Comparison of ENCODE assay signal across 8 cellular contexts in genomic region chr14:30558675-30559555, GRCh38. TPM values are rescaled to one million over a fixed set of nuclear protein-coding genes. Genes with fewer than 3 reads are reported as not detected.
DNase-seq lines count a peak whose midpoint lies in the region; ATAC-seq and TF ChIP-seq lines count a peak whose summit lies in the region.

Gene G2E3, plus strand, starts transcription at chr14:30559158. Its CDS starts 21,922 bp downstream, at chr14:30581080.

- intact Hi-C loops in activated CD4-positive, alpha-beta T cell treated with anti-CD3 and anti-CD28 coated beads, Interleukin-2, amount 10 ng/mL, durations not matched to agents 24 days and 14 days (cut with micrococcal nuclease), result loop anchor here (1.0 to 10.0 kb wide), 4 partner anchors 63 to 1646 kb away; partner anchors contain the start of genes AP4S1, DTD2, RNU6-7 and RNU6-8

- H3K36me3 Mint-ChIP-seq in activated CD4-positive, alpha-beta T cell treated with anti-CD3 and anti-CD28 coated beads, Interleukin-2, amount 10 ng/mL, durations not matched to agents 24 days and 14 days (ENCODE audit: low read depth), result peaks cover 22% of the 10 kb centered on the region

- peaks cover 22% of the 10 kb centered on the region for H3K4me1 Mint-ChIP-seq in activated CD4-positive, alpha-beta T cell treated with anti-CD3 and anti-CD28 coated beads, Interleukin-2, amount 10 ng/mL, durations not matched to agents 24 days and 14 days

- TF ChIP-seq POLR2A in GM19193 (IDR thresholded peaks at IDR 0.05; ENCODE audit: extremely low read depth, insufficient read depth, insufficient read length), result peak; percentile 81

- H3K9me3 Mint-ChIP-seq in activated CD4-positive, alpha-beta T cell treated with anti-CD3 and anti-CD28 coated beads, Interleukin-2, amount 10 ng/mL, durations not matched to agents 24 days and 14 days, result no peaks in the 10 kb centered on the region

- peak; percentile 99 for ATAC-seq in HG03432 (IDR thresholded peaks at IDR 0.05; ENCODE audit: unreplicated experiment)

- peak within 1 kb of the TSS; percentile 100 for H3K27ac Mint-ChIP-seq in activated CD4-positive, alpha-beta T cell treated with anti-CD3 and anti-CD28 coated beads, Interleukin-2, amount 10 ng/mL, durations not matched to agents 24 days and 14 days

- H3K27me3 Mint-ChIP-seq in activated CD4-positive, alpha-beta T cell treated with anti-CD3 and anti-CD28 coated beads, Interleukin-2, amount 10 ng/mL, durations not matched to agents 24 days and 14 days, result peaks cover 2% of the 10 kb centered on the region

- peak within 1 kb of the TSS; percentile 99 for H3K4me3 Mint-ChIP-seq in activated CD4-positive, alpha-beta T cell treated with anti-CD3 and anti-CD28 coated beads, Interleukin-2, amount 10 ng/mL, durations not matched to agents 24 days and 14 days

- DNase-seq in Ammon's horn (ENCODE audit: low spot score), result peak; percentile 91
- DNase-seq in NCI-H460 (ENCODE audit: extremely low read depth, low read depth), result peak; percentile 83
- DNase-seq in activated CD4-positive, alpha-beta T cell treated with anti-CD3 and anti-CD28 coated beads, Interleukin-2, amount 10 ng/mL, durations not matched to agents 24 days and 14 days, result peak; percentile 98
- peak; percentile 20 for DNase-seq in cortex of kidney (lab: John Stamatoyannopoulos, UW)
- DNase-seq in left kidney (ENCODE audit: low read depth, low spot score), result peak; percentile 97
- DNase-seq in stimulated activated CD4-positive, alpha-beta T cell treated with anti-CD3 and anti-CD28 coated beads, Interleukin-2, amount 100 ng/mL, for 24 hours, result peak; percentile 91 to 92

RNA-seq across cellular contexts. Expression of gene G2E3, which starts in this region (rescaled TPM):
- total RNA-seq in NCI-H460 (2014; rRNA removed; shearing (Covaris generic)), result 40.0 and 48.9 TPM in 2 replicates
- 21.0 and 36.6 TPM in 2 replicates for polyA plus RNA-seq in NCI-H460 (2014; cell fraction: nucleus; rRNA removed)
- 22.4 and 23.8 TPM in 2 replicates for total RNA-seq in activated CD4-positive, alpha-beta T cell treated with anti-CD3 and anti-CD28 coated beads, Interleukin-2, amount 10 ng/mL, durations not matched to agents 24 days and 14 days

Comparison
In these comparisons a context has a peak if more than half of its experiments do, and no peak if none do; other contexts are left out.
1. Peak in every context shown above with its lines: DNase-seq and ATAC-seq.
2. DNase-seq: peak in every context shown above with its lines; median percentile 98 in activated CD4-positive, alpha-beta T cell treated with anti-CD3 and anti-CD28 coated beads, Interleukin-2, amount 10 ng/mL, durations not matched to agents 24 days and 14 days; 97 in left kidney; 92 in stimulated activated CD4-positive, alpha-beta T cell treated with anti-CD3 and anti-CD28 coated beads, Interleukin-2, amount 100 ng/mL, for 24 hours; 91 in Ammon's horn; 83 in NCI-H460; 20 in cortex of kidney.